ENCODE assay signal across 8 cellular contexts in the genomic region with DNA sequence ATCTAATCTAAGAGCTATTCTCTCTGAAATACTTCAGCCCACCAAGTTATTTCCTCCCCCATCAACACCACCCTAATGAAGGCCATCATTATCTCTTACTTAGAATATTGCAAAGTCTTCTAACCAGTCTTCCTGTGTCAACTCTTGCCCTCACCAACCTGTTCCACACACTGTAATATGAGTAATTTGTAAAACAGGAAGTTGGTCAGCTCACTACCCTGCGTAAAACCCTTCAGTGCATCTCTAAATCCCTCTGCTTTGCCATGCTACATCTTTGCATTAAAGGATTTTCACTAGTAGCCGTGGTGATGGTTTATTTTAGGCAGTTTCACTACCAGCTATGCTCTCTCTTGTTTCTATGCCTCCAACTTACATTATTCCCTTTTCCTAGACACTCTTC.
DNase-seq lines count a peak whose midpoint lies in the region; ATAC-seq and TF ChIP-seq lines count a peak whose summit lies in the region.

No MANE protein-coding gene starts in this region.

- H3K27ac Mint-ChIP-seq in activated T-helper 17 cell treated with anti-CD3 and anti-CD28 coated beads, Interleukin-2, amount 50 U/mL, for 72 hours: peak overlapping the region; percentile 71
- H3K27ac Mint-ChIP-seq in chondrocyte (ENCODE audit: unreplicated experiment): no peak overlapping the region

- peak; percentile 91 for ATAC-seq in HG03432 (IDR thresholded peaks at IDR 0.05; ENCODE audit: unreplicated experiment)
- peak; percentile 98 for ATAC-seq in activated T-helper 17 cell treated with anti-CD3 and anti-CD28 coated beads, Interleukin-2, amount 50 U/mL, for 72 hours (replicated peaks)

- no peak for TF ChIP-seq POLR2A in Peyer's patch (IDR thresholded peaks at IDR 0.05)

- H3K27me3 ChIP-seq in Peyer's patch: no peaks in the 10 kb centered on the region

- peaks cover 16% of the 10 kb centered on the region for H3K36me3 Mint-ChIP-seq in activated T-helper 17 cell treated with anti-CD3 and anti-CD28 coated beads, Interleukin-2, amount 50 U/mL, for 72 hours (ENCODE audit: low read depth)
- H3K36me3 Mint-ChIP-seq in chondrocyte (ENCODE audit: low read depth): no peaks in the 10 kb centered on the region

- H3K4me3 ChIP-seq in GM12864 (ENCODE audit: low read depth, low read length): no peak overlapping the region; the same call in 1 of the 2 replicates
- no peak overlapping the region for H3K4me3 ChIP-seq in Peyer's patch

- peak overlapping the region; percentile 69 for H3K4me3 Mint-ChIP-seq in activated T-helper 17 cell treated with anti-CD3 and anti-CD28 coated beads, Interleukin-2, amount 50 U/mL, for 72 hours
- no peak overlapping the region for H3K4me3 Mint-ChIP-seq in chondrocyte (ENCODE audit: unreplicated experiment)

- no peak overlapping the region for H3K27ac ChIP-seq in Peyer's patch

- H3K9me3 Mint-ChIP-seq in activated T-helper 17 cell treated with anti-CD3 and anti-CD28 coated beads, Interleukin-2, amount 50 U/mL, for 72 hours: no peaks in the 10 kb centered on the region
- H3K9me3 Mint-ChIP-seq in chondrocyte (ENCODE audit: low read depth): no peaks in the 10 kb centered on the region

- peaks cover 19% of the 10 kb centered on the region for H3K4me1 Mint-ChIP-seq in activated T-helper 17 cell treated with anti-CD3 and anti-CD28 coated beads, Interleukin-2, amount 50 U/mL, for 72 hours
- peaks cover 4% of the 10 kb centered on the region for H3K4me1 Mint-ChIP-seq in chondrocyte (ENCODE audit: low read depth)

- no peaks in the 10 kb centered on the region for H3K4me1 ChIP-seq in Peyer's patch

- H3K9me3 ChIP-seq in Peyer's patch: no peaks in the 10 kb centered on the region

- no peak for TF ChIP-seq CTCF in GM12864 (IDR thresholded peaks at IDR 0.05; ENCODE audit: low read depth, low read length, missing control alignments)
- no peak for TF ChIP-seq CTCF in GM20000 (IDR thresholded peaks at IDR 0.05; ENCODE audit: extremely low read depth, missing control alignments)
- TF ChIP-seq CTCF in Peyer's patch (IDR thresholded peaks at IDR 0.05): no peak
- no peak for TF ChIP-seq CTCF in chondrocyte (IDR thresholded peaks at IDR 0.05)

- H3K36me3 ChIP-seq in Peyer's patch: peaks cover 0 to 4% (median 0%) of the 10 kb centered on the region in 3 donors

- DNase-seq in GM12864 (ENCODE audit: low read depth): peak; percentile 60
- peak; percentile 7 for DNase-seq in GM20000 (ENCODE audit: low spot score)
- no peak for DNase-seq in Peyer's patch
- no peak for DNase-seq in Ammon's horn (ENCODE audit: low spot score)
- no peak for DNase-seq in chondrocyte (ENCODE audit: low spot score)
- DNase-seq in NCI-H128 (lab: John Stamatoyannopoulos, UW; ENCODE audit: unreplicated experiment): no peak

- H3K27me3 Mint-ChIP-seq in activated T-helper 17 cell treated with anti-CD3 and anti-CD28 coated beads, Interleukin-2, amount 50 U/mL, for 72 hours: no peaks in the 10 kb centered on the region
- H3K27me3 Mint-ChIP-seq in chondrocyte (ENCODE audit: low read depth): no peaks in the 10 kb centered on the region

Comparison
In these comparisons a context has a peak if more than half of its experiments do, and no peak if none do; other contexts are left out.
1. DNase-seq: peak in GM12864 (single experiment) and GM20000 (single experiment); none in Peyer's patch (0 of 3), Ammon's horn (single experiment), chondrocyte (single experiment) and NCI-H128 (single experiment).